Comparison of ENCODE assay signal across 9 cellular contexts in genomic region chr14:91311284-91311662, GRCh38.
A peak's percentile ranks its signal among the peaks of the same experiment; 100 is the strongest.
DNase-seq lines count a peak whose midpoint lies in the region; ATAC-seq and TF ChIP-seq lines count a peak whose summit lies in the region.
"Had no signal": no experiment of that assay in that cellular context is flagged by ENCODE, and none has a peak within 500 bp of the region (broad histone marks: within the 10 kb centered on the region; RNA-seq: fewer than 3 reads in every experiment).

No MANE protein-coding gene starts in this region.

- intact Hi-C loops in activated CD4-positive, alpha-beta T cell treated with anti-CD3 and anti-CD28 coated beads for 36 hours (cut with DNase I, micrococcal nuclease) = no loop called here
- intact Hi-C loops in colonic mucosa (cut with DNase I) = no loop called here
- intact Hi-C loops in tibial artery (cut with DNase I; ENCODE audit: low total_unique reads) = no loop called here

- ATAC-seq in activated CD4-positive, alpha-beta T cell treated with anti-CD3 and anti-CD28 coated beads for 36 hours = peak; percentile 45

- H3K27me3 ChIP-seq in colonic mucosa (no peaks in the 10 kb centered on the region), tibial artery (peaks cover 0 to 3% of the 10 kb centered on the region in 2 donors)

- H3K9me3 Mint-ChIP-seq in activated CD4-positive, alpha-beta T cell treated with anti-CD3 and anti-CD28 coated beads for 36 hours (ENCODE audit: low read depth) = no peaks in the 10 kb centered on the region

- DNase-seq in stimulated activated CD4-positive, alpha-beta T cell treated with anti-CD3 and anti-CD28 coated beads, Interleukin-15, amount 100 ng/mL, for 24 hours = peak; percentile 56
- no peak for DNase-seq in stimulated activated CD4-positive, alpha-beta T cell treated with anti-CD3 and anti-CD28 coated beads, Interleukin-12 subunit alpha, Interleukin-12 subunit beta, amount 100 ng/mL, for 4 hours
- DNase-seq in activated CD4-positive, alpha-beta T cell treated with anti-CD3 and anti-CD28 coated beads for 36 hours = peak; percentile 66
- peak; percentile 63 for DNase-seq in colonic mucosa
- DNase-seq in NCI-H510A treated with DMSO at 0.1 percent for 48 hours (lab: John Stamatoyannopoulos, UW) = no peak
- no peak for DNase-seq in NCI-H345 treated with DMSO at 0.1 percent for 48 hours (lab: John Stamatoyannopoulos, UW; ENCODE audit: unreplicated experiment)
- no peak for DNase-seq in tibial artery
- no peak for DNase-seq in NCI-H2227 (lab: John Stamatoyannopoulos, UW; ENCODE audit: unreplicated experiment)
- DNase-seq: NCI-H748 treated with DMSO at 0.1 percent for 48 hours had no signal

- H3K4me1 Mint-ChIP-seq in activated CD4-positive, alpha-beta T cell treated with anti-CD3 and anti-CD28 coated beads for 36 hours = peaks cover 54% of the 10 kb centered on the region

- H3K9ac ChIP-seq in colonic mucosa (ENCODE audit: low read depth in 2 of 2, low read length in 2 of 2) = no peak overlapping the region

- peaks cover 81% of the 10 kb centered on the region for H3K36me3 Mint-ChIP-seq in activated CD4-positive, alpha-beta T cell treated with anti-CD3 and anti-CD28 coated beads for 36 hours (ENCODE audit: low read depth)

- CTCF ChIA-PET in activated CD4-positive, alpha-beta T cell treated with anti-CD3 and anti-CD28 coated beads for 36 hours (lab: Charles Lee) = interaction anchor here (1.9 kb wide), 1 partner anchor 12 kb away, joined by 5 read pairs; no protein-coding TSS in a partner anchor

- H3K9me3 ChIP-seq in colonic mucosa = no peaks in the 10 kb centered on the region
- H3K9me3 ChIP-seq in tibial artery = no peaks in the 10 kb centered on the region

- no peak for TF ChIP-seq CTCF in colonic mucosa (IDR thresholded peaks at IDR 0.05)
- no peak for TF ChIP-seq CTCF in tibial artery (IDR thresholded peaks at IDR 0.05)

- no peaks in the 10 kb centered on the region for H3K27me3 Mint-ChIP-seq in activated CD4-positive, alpha-beta T cell treated with anti-CD3 and anti-CD28 coated beads for 36 hours

- H3K4me1 ChIP-seq in colonic mucosa = no peaks in the 10 kb centered on the region
- no peaks in the 10 kb centered on the region for H3K4me1 ChIP-seq in tibial artery

- POLR2A ChIA-PET in activated CD4-positive, alpha-beta T cell treated with anti-CD3 and anti-CD28 coated beads for 36 hours (lab: Charles Lee) = no interaction called here

- peak overlapping the region; percentile 86 for H3K27ac Mint-ChIP-seq in activated CD4-positive, alpha-beta T cell treated with anti-CD3 and anti-CD28 coated beads for 36 hours

- H3K4me3 Mint-ChIP-seq in activated CD4-positive, alpha-beta T cell treated with anti-CD3 and anti-CD28 coated beads for 36 hours = peak overlapping the region; percentile 51

- H3K4me3 ChIP-seq in colonic mucosa (no peak overlapping the region), tibial artery (no peak overlapping the region)

- H3K36me3 ChIP-seq in colonic mucosa (peaks cover 9% of the 10 kb centered on the region), tibial artery (peaks cover 0 to 12% (median 0%) of the 10 kb centered on the region in 3 donors)

- peak overlapping the region; percentile 5 for H3K27ac ChIP-seq in colonic mucosa
- no peak overlapping the region for H3K27ac ChIP-seq in tibial artery

Comparison
In these comparisons a context has a peak if more than half of its experiments do, and no peak if none do; other contexts are left out.
1. DNase-seq: peak in stimulated activated CD4-positive, alpha-beta T cell treated with anti-CD3 and anti-CD28 coated beads, Interleukin-15, amount 100 ng/mL, for 24 hours (single experiment), activated CD4-positive, alpha-beta T cell treated with anti-CD3 and anti-CD28 coated beads for 36 hours (single experiment) and colonic mucosa (single experiment); none in stimulated activated CD4-positive, alpha-beta T cell treated with anti-CD3 and anti-CD28 coated beads, Interleukin-12 subunit alpha, Interleukin-12 subunit beta, amount 100 ng/mL, for 4 hours (single experiment), NCI-H510A treated with DMSO at 0.1 percent for 48 hours (single experiment), NCI-H345 treated with DMSO at 0.1 percent for 48 hours (single experiment), tibial artery (0 of 2) and NCI-H2227 (single experiment).